In genomic region chr9:19230356-19231125, GRCh38 we compare ENCODE assay signal across 1 cellular context.
TF ChIP-seq lines count a peak whose summit lies in the region.

Gene DENND4C, plus strand, starts transcription at chr9:19230693. Its CDS starts 45,482 bp downstream, at chr9:19276175.

TF ChIP-seq in WTC11, 78 proteins besides CTCF, POLR2A, EP300 and RAD21 (continued from another document):
- TF ChIP-seq ARID4B (CRISPR knock-in tag; IDR thresholded peaks at IDR 0.05; ENCODE audit: borderline replicate concordance) (0 out of 2 replicates have a peak, but pooled peaks have one; percentile 65), E2F5 (CRISPR knock-in tag; IDR thresholded peaks at IDR 0.05) (peak; percentile 58; the same call in 1 of the 2 replicates), ZNF425 (CRISPR knock-in tag; conservative IDR thresholded peaks at IDR 0.05) (no peak), PRDM15 (CRISPR knock-in tag; IDR thresholded peaks at IDR 0.05) (peak; percentile 80), MAX (CRISPR knock-in tag; IDR thresholded peaks at IDR 0.05) (peak; percentile 64; the same call in 1 of the 2 replicates), ATF6 (CRISPR knock-in tag; IDR thresholded peaks at IDR 0.05) (no peak), ZNF423 (CRISPR knock-in tag; IDR thresholded peaks at IDR 0.05) (no peak), TEAD1 (CRISPR knock-in tag; IDR thresholded peaks at IDR 0.05) (peak; percentile 64; the same call in 1 of the 2 replicates), KAT7 (CRISPR knock-in tag; IDR thresholded peaks at IDR 0.05; ENCODE audit: borderline replicate concordance) (peak; percentile 87; the same call in 1 of the 2 replicates), CBFB (CRISPR knock-in tag; IDR thresholded peaks at IDR 0.05; ENCODE audit: low read depth) (0 out of 2 replicates have a peak, but pooled peaks have one; percentile 36), E2F1 (CRISPR knock-in tag; IDR thresholded peaks at IDR 0.05) (no peak), ATF3 (CRISPR knock-in tag; conservative IDR thresholded peaks at IDR 0.05) (no peak), JUN (CRISPR knock-in tag; IDR thresholded peaks at IDR 0.05) (no peak), ZBTB21 (CRISPR knock-in tag; IDR thresholded peaks at IDR 0.05; ENCODE audit: borderline replicate concordance) (0 out of 2 replicates have a peak, but pooled peaks have one; percentile 50), GTF2I (CRISPR knock-in tag; conservative IDR thresholded peaks at IDR 0.05) (no peak), ZNF138 (CRISPR knock-in tag; conservative IDR thresholded peaks at IDR 0.05) (no peak), OVOL2 (CRISPR knock-in tag; IDR thresholded peaks at IDR 0.05; ENCODE audit: borderline replicate concordance) (no peak), SMAD4 (CRISPR knock-in tag; IDR thresholded peaks at IDR 0.05) (no peak), MYBL2 (CRISPR knock-in tag; IDR thresholded peaks at IDR 0.05) (no peak), IRF2 (CRISPR knock-in tag; IDR thresholded peaks at IDR 0.05; ENCODE audit: borderline replicate concordance, low read depth) (no peak), ZNF281 (CRISPR knock-in tag; IDR thresholded peaks at IDR 0.05) (no peak), NFE2L1 (CRISPR knock-in tag; IDR thresholded peaks at IDR 0.05) (0 out of 2 replicates have a peak, but pooled peaks have one; percentile 6)
